ENCODE assay signal across 19 cellular contexts in genomic region chr22:44409691-44410316, GRCh38.
"Had no signal": no experiment of that assay in that cellular context is flagged by ENCODE, and none has a peak within 500 bp of the region (broad histone marks: within the 10 kb centered on the region; RNA-seq: fewer than 3 reads in every experiment).

No MANE protein-coding gene starts in this region.

- H3K4me1 ChIP-seq: left lung, tibial artery had no signal

- H3K9ac ChIP-seq: SK-N-SH had no signal

- H3K27me3 ChIP-seq: heart left ventricle, ovary had no signal

- H3K36me3 ChIP-seq: heart left ventricle, left lung, ovary, tibial artery had no signal

- H3K27ac Mint-ChIP-seq: activated T-helper 1 cell treated with anti-CD3 and anti-CD28 coated beads, Interleukin-12 subunit alpha, Interleukin-12 subunit beta, Interleukin-2, Interleukin-4 antibody, amounts not matched to agents 30 ng/mL and 10 ng/mL and 1 ng/mL, durations not matched to agents 14 hours and 24 hours and 36 hours; nephron progenitor cell; stimulated activated naive B cell treated with anti-CD40 and anti-IgM and Interleukin-4, amounts not matched to agents 10 μg/mL and 1 μg/mL and 100 μg/mL, for 72 hours; T-cell had no signal

- ATAC-seq: activated CD4-positive, CD25-positive, alpha-beta regulatory T cell treated with anti-CD3 and anti-CD28 coated beads, Interleukin-2, amount 50 U/mL, for 24 hours; effector memory CD8-positive, alpha-beta T cell; stimulated activated naive B cell treated with anti-CD40 and anti-IgM and Interleukin-4, amounts not matched to agents 10 μg/mL and 1 μg/mL and 100 μg/mL, for 72 hours; T-cell had no signal

- H3K9me3 ChIP-seq: heart left ventricle, left lung, ovary, SK-N-SH, tibial artery had no signal

- H3K4me2 ChIP-seq: SK-N-SH had no signal

- H3K36me3 Mint-ChIP-seq: stimulated activated naive B cell treated with anti-CD40 and anti-IgM and Interleukin-4, amounts not matched to agents 10 μg/mL and 1 μg/mL and 100 μg/mL, for 72 hours; T-cell had no signal

- H3K4me1 Mint-ChIP-seq: stimulated activated naive B cell treated with anti-CD40 and anti-IgM and Interleukin-4, amounts not matched to agents 10 μg/mL and 1 μg/mL and 100 μg/mL, for 72 hours; T-cell had no signal

- H3K27ac ChIP-seq: left lung, ovary, tibial artery had no signal

- H3K9me3 Mint-ChIP-seq: activated T-helper 1 cell treated with anti-CD3 and anti-CD28 coated beads, Interleukin-12 subunit alpha, Interleukin-12 subunit beta, Interleukin-2, Interleukin-4 antibody, amounts not matched to agents 30 ng/mL and 10 ng/mL and 1 ng/mL, durations not matched to agents 14 hours and 24 hours and 36 hours; effector memory CD8-positive, alpha-beta T cell; nephron progenitor cell; stimulated activated naive B cell treated with anti-CD40 and anti-IgM and Interleukin-4, amounts not matched to agents 10 μg/mL and 1 μg/mL and 100 μg/mL, for 72 hours; T-cell had no signal

- DNase-seq: activated CD4-positive, alpha-beta T cell treated with anti-CD3 and anti-CD28 coated beads, Interleukin-2, amount 50 U/mL, for 1 hour; activated CD8-positive, alpha-beta memory T cell treated with anti-CD3 and anti-CD28 coated beads for 24 hours; activated naive CD4-positive, alpha-beta T cell treated with Interleukin-2 at 50 U/mL for 16 hours; dermis blood vessel endothelial cell; effector memory CD8-positive, alpha-beta T cell; nephron progenitor cell; stimulated activated CD4-positive, alpha-beta T cell treated with anti-CD3 and anti-CD28 coated beads, Interleukin-12 subunit alpha, Interleukin-12 subunit beta, amount 100 ng/mL, for 4 hours; stimulated activated CD4-positive, alpha-beta T cell treated with anti-CD3 and anti-CD28 coated beads, Interleukin-2, amount 100 ng/mL, for 48 hours; stimulated activated naive B cell treated with anti-CD40 and anti-IgM and Interleukin-4, amounts not matched to agents 10 μg/mL and 1 μg/mL and 100 μg/mL, for 72 hours; T-cell; T-helper 9 cell had no signal

- H3K4me3 ChIP-seq: heart left ventricle, left lung, ovary, tibial artery had no signal

- H3K4me3 Mint-ChIP-seq: activated T-helper 1 cell treated with anti-CD3 and anti-CD28 coated beads, Interleukin-12 subunit alpha, Interleukin-12 subunit beta, Interleukin-2, Interleukin-4 antibody, amounts not matched to agents 30 ng/mL and 10 ng/mL and 1 ng/mL, durations not matched to agents 14 hours and 24 hours and 36 hours; effector memory CD8-positive, alpha-beta T cell; nephron progenitor cell; stimulated activated naive B cell treated with anti-CD40 and anti-IgM and Interleukin-4, amounts not matched to agents 10 μg/mL and 1 μg/mL and 100 μg/mL, for 72 hours; T-cell had no signal

- FAIRE-seq: frontal cortex had no signal
